Comparison of ENCODE assay signal across 8 cellular contexts in the genomic region with DNA sequence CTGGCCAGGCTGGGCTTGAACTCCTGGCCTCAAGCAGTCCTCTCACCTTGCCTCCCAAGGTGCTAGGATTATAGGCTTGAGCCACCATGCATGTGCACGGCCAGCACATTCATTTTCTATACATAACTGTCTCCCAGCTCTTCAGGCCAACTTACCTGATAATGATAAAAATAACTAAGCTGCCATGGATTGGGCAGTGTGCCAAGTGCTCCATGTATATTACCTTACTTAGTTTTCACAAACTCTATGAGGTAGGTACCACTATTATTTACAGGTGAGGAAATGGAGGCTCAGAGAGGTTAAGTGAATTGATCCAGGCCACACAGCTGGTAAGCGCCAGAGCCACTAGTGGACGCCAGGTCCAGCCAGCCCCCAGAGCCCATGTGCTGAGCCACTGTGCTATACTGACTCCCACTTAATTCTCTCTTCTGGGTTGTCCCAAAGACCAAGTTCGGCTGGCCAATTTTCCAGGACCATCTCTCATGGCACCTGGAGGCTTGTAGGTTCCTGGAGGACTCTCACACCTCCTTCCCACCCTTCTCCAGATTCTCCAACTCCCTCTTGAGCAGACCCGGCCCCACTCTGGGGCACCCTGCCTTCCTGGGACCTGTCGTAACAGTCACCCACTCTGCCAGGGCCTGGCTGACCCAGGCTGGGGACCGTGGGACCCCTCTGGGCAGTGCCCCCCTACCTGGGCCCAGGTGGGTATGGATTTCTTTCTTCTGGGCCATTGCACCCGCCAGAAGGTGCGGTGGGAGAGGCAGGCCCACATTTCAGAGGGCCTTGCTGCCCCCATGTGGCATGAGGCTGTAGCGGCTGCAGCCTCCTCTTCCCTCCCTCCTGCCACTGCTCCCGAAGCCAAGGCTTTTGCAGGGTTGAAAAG. TPM values are rescaled to one million over a fixed set of nuclear protein-coding genes. Genes with fewer than 3 reads are reported as not detected.
DNase-seq lines count a peak whose midpoint lies in the region; ATAC-seq, FAIRE-seq and TF ChIP-seq lines count a peak whose summit lies in the region.

No MANE protein-coding gene starts in this region.

- WGBS in A549 (ENCODE audit: missing lambda C conversion rate): 48% methylated on average over 8 of the region's 11 CpGs

- no peak overlapping the region for H3K4me3 Mint-ChIP-seq in T-helper 2 cell treated with Interferon-gamma antibody and Interleukin-4, amounts not matched to agents 5 μg/mL and 100 μg/mL, for 36 hours

- FAIRE-seq in A549 (lab: Jason Lieb, UNC): no peak

- POLR2A ChIA-PET in A549 (lab: Yijun Ruan, JAX): interaction anchor here (0.5 to 1.9 kb wide), 5 partner anchors 35 to 192 kb away, joined by 3 to 7 read pairs (median 5); partner anchors contain the start of gene IRF2BPL

- H3K9me3 Mint-ChIP-seq in T-helper 2 cell treated with Interferon-gamma antibody and Interleukin-4, amounts not matched to agents 5 μg/mL and 100 μg/mL, for 36 hours: no peaks in the 10 kb centered on the region

- TF ChIP-seq EP300 in A549 (IDR thresholded peaks at IDR 0.05): 0 out of 5 replicates have a peak, but pooled peaks of 1 of the 2 experiments have one; percentile 26

- peak overlapping the region; percentile 27; the same call in 2 of the 3 replicates for H3K4me2 ChIP-seq in A549

- ATAC-seq in A549 (peak; percentile 87 to 92), GM18498 (IDR thresholded peaks at IDR 0.05; ENCODE audit: unreplicated experiment) (peak; percentile 51), HG03571 (IDR thresholded peaks at IDR 0.05; ENCODE audit: unreplicated experiment) (no peak)

- peaks cover 2% of the 10 kb centered on the region for H3K4me1 Mint-ChIP-seq in T-helper 2 cell treated with Interferon-gamma antibody and Interleukin-4, amounts not matched to agents 5 μg/mL and 100 μg/mL, for 36 hours (ENCODE audit: low read depth)

- H3K4me1 ChIP-seq in A549: peaks cover 35% of the 10 kb centered on the region

- H3K27ac Mint-ChIP-seq in T-helper 2 cell treated with Interferon-gamma antibody and Interleukin-4, amounts not matched to agents 5 μg/mL and 100 μg/mL, for 36 hours: no peak overlapping the region

- H3K36me3 Mint-ChIP-seq in T-helper 2 cell treated with Interferon-gamma antibody and Interleukin-4, amounts not matched to agents 5 μg/mL and 100 μg/mL, for 36 hours (ENCODE audit: low read depth): no peaks in the 10 kb centered on the region

- TF ChIP-seq POLR2A in A549 (IDR thresholded peaks at IDR 0.05; ENCODE audit: low read length): no peak

- CTCF ChIA-PET in A549 (lab: Yijun Ruan, JAX): interaction anchor here (0.6 to 34.2 kb wide), 32 partner anchors 8 to 231 kb away, joined by 3 to 1600 read pairs (median 5); partner anchors contain the start of genes CIPC and IRF2BPL

- H3K4me3 ChIP-seq in A549: no peak overlapping the region
- no peak overlapping the region for H3K4me3 ChIP-seq in astrocyte of the spinal cord (ENCODE audit: low read depth, low read length)

- in situ Hi-C loops in astrocyte of the spinal cord (cut with HindIII; ENCODE audit: low sequenced_read_pairs): no loop called here

- H3K27me3 Mint-ChIP-seq in T-helper 2 cell treated with Interferon-gamma antibody and Interleukin-4, amounts not matched to agents 5 μg/mL and 100 μg/mL, for 36 hours (ENCODE audit: low read depth): peaks cover 4% of the 10 kb centered on the region

- peak; percentile 100 for TF ChIP-seq RAD21 in A549 (conservative IDR thresholded peaks at IDR 0.05 in 1 of 2, IDR thresholded peaks at IDR 0.05 in 1 of 2)

- H3K9me3 ChIP-seq in A549: no peaks in the 10 kb centered on the region

- peak overlapping the region; percentile 73 to 87 for H3K27ac ChIP-seq in A549

- DNase-seq in A549 (ENCODE audit: low read depth in 1 of 2, low spot score in 1 of 2) (peak; percentile 79 to 87), NCI-H146 treated with DMSO at 0.1 percent for 48 hours (lab: John Stamatoyannopoulos, UW; ENCODE audit: unreplicated experiment) (peak; percentile 30), astrocyte of the spinal cord (ENCODE audit: low read depth, low spot score) (peak; percentile 63), hypothalamus (lab: John Stamatoyannopoulos, UW) (peak in 42 of 51 donors; percentile 17 to 75 (median 51))
- DNase-seq in T-helper 2 cell treated with Interferon-gamma antibody and Interleukin-4, amounts not matched to agents 5 μg/mL and 100 μg/mL, for 36 hours (ENCODE audit: low spot score): peak; percentile 35
- peak; percentile 32 to 40 for DNase-seq in stimulated activated CD4-positive, alpha-beta T cell treated with anti-CD3 and anti-CD28 coated beads, Interleukin-12 subunit alpha, Interleukin-12 subunit beta, amount 100 ng/mL, for 24 hours (ENCODE audit: low read depth in 2 of 2)

- TF ChIP-seq CTCF in A549 (IDR thresholded peaks at IDR 0.05) (peak; percentile 96), astrocyte of the spinal cord (IDR thresholded peaks at IDR 0.05; ENCODE audit: low read depth, low read length) (peak; percentile 93)

TF ChIP-seq in A549, 52 proteins besides CTCF, POLR2A, EP300 and RAD21:
- TF ChIP-seq CBX8 (IDR thresholded peaks at IDR 0.05): no peak
- peak; percentile 100 for TF ChIP-seq SMC3 (IDR thresholded peaks at IDR 0.05)

RNA-seq across cellular contexts. Expression of gene CIPC, which starts 30.2 kb away (rescaled TPM):
- 13.9 and 15.2 TPM in 2 replicates for polyA plus RNA-seq in A549 (2011; rRNA removed)
- polyA plus RNA-seq in A549 (2012; cell fraction: cytosol; rRNA removed): 5.2 and 7.2 TPM in 2 replicates
- 3.9 and 5.1 TPM in 2 replicates for polyA plus RNA-seq in A549 (2012; cell fraction: nucleus; rRNA removed)
- polyA plus RNA-seq in A549 (2017; fragmentation: RNase III; extraction: RNeasy Plus Mini Kit Qiagen cat#74134 plus additional on column Dnase treatment): 8.9 to 9.6 TPM (median 8.9 TPM) in 3 replicates
- polyA minus RNA-seq in A549 (2011; rRNA and poly(A)+ RNA removed): 12.4 and 15.7 TPM in 2 replicates

RNA-seq across cellular contexts. Expression of gene IRF2BPL, which starts 39.4 kb away (rescaled TPM):
- polyA plus RNA-seq in A549 (2011; rRNA removed): 12.5 and 18.1 TPM in 2 replicates
- polyA plus RNA-seq in A549 (2012; cell fraction: cytosol; rRNA removed): 15.1 and 25.7 TPM in 2 replicates
- polyA plus RNA-seq in A549 (2012; cell fraction: nucleus; rRNA removed): 25.5 and 31.5 TPM in 2 replicates
- polyA plus RNA-seq in A549 (2017; fragmentation: RNase III; extraction: RNeasy Plus Mini Kit Qiagen cat#74134 plus additional on column Dnase treatment): 20.1 to 31.0 TPM (median 28.3 TPM) in 3 replicates
- polyA minus RNA-seq in A549 (2011; rRNA and poly(A)+ RNA removed): 11.5 and 15.0 TPM in 2 replicates

Comparison
In these comparisons a context has a peak if more than half of its experiments do, and no peak if none do; other contexts are left out.
1. DNase-seq: peak in every context shown above with its lines; median percentile 83 in A549; 63 in astrocyte of the spinal cord; 51 in hypothalamus; 36 in stimulated activated CD4-positive, alpha-beta T cell treated with anti-CD3 and anti-CD28 coated beads, Interleukin-12 subunit alpha, Interleukin-12 subunit beta, amount 100 ng/mL, for 24 hours; 35 in T-helper 2 cell treated with Interferon-gamma antibody and Interleukin-4, amounts not matched to agents 5 μg/mL and 100 μg/mL, for 36 hours; 30 in NCI-H146 treated with DMSO at 0.1 percent for 48 hours.